Comparison of ENCODE assay signal across 31 cellular contexts in genomic region chr3:14834807-14835466, GRCh38. TPM values are rescaled to one million over a fixed set of nuclear protein-coding genes. Genes with fewer than 3 reads are reported as not detected.
"Had no signal": no experiment of that assay in that cellular context is flagged by ENCODE, and none has a peak within 500 bp of the region (broad histone marks: within the 10 kb centered on the region; RNA-seq: fewer than 3 reads in every experiment).

No MANE protein-coding gene starts in this region.

- H3K27ac Mint-ChIP-seq: activated CD4-positive, alpha-beta T cell treated with anti-CD3 and anti-CD28 coated beads, Interleukin-2, amount 10 ng/mL, durations not matched to agents 24 days and 14 days; activated CD8-positive, alpha-beta T cell treated with anti-CD3 and anti-CD28 coated beads for 36 hours; activated naive CD4-positive, alpha-beta T cell treated with anti-CD3 and anti-CD28 coated beads for 36 hours; activated naive CD4-positive, alpha-beta T cell treated with anti-CD3 and anti-CD28 coated beads, Interleukin-2, amount 50 U/mL, for 72 hours had no signal

- H3K36me3 Mint-ChIP-seq: activated naive CD4-positive, alpha-beta T cell treated with anti-CD3 and anti-CD28 coated beads, Interleukin-2, amount 50 U/mL, for 72 hours had no signal

- H3K4me3 Mint-ChIP-seq: activated CD4-positive, alpha-beta T cell treated with anti-CD3 and anti-CD28 coated beads, Interleukin-2, amount 10 ng/mL, durations not matched to agents 24 days and 14 days; activated CD8-positive, alpha-beta T cell treated with anti-CD3 and anti-CD28 coated beads for 36 hours; activated naive CD4-positive, alpha-beta T cell treated with anti-CD3 and anti-CD28 coated beads for 36 hours; activated T-cell treated with anti-CD3 and anti-CD28 coated beads, Interleukin-2, amount 50 U/mL, for 72 hours; activated T-helper 17 cell treated with anti-CD3 and anti-CD28 coated beads, Interleukin-2, amount 50 U/mL, for 72 hours had no signal

- H3K4me1 ChIP-seq: body of pancreas, SJCRH30 had no signal

- ATAC-seq: activated CD8-positive, alpha-beta T cell treated with anti-CD3 and anti-CD28 coated beads for 36 hours; activated naive CD4-positive, alpha-beta T cell treated with anti-CD3 and anti-CD28 coated beads, Interleukin-2, amount 50 U/mL, for 72 hours; activated T-cell treated with anti-CD3 and anti-CD28 coated beads, Interleukin-2, amount 50 U/mL, for 72 hours; activated T-helper 17 cell treated with anti-CD3 and anti-CD28 coated beads, Interleukin-2, amount 50 U/mL, for 72 hours; body of pancreas; Panc1 had no signal

- H3K27me3 ChIP-seq: adrenal gland, body of pancreas, breast epithelium had no signal

- H3K27me3 Mint-ChIP-seq: activated CD8-positive, alpha-beta T cell treated with anti-CD3 and anti-CD28 coated beads for 36 hours had no signal

- H3K4me1 Mint-ChIP-seq: activated CD4-positive, alpha-beta T cell treated with anti-CD3 and anti-CD28 coated beads, Interleukin-2, amount 10 ng/mL, durations not matched to agents 24 days and 14 days; activated T-helper 17 cell treated with anti-CD3 and anti-CD28 coated beads, Interleukin-2, amount 50 U/mL, for 72 hours had no signal

- H3K9me3 Mint-ChIP-seq: activated CD4-positive, alpha-beta T cell treated with anti-CD3 and anti-CD28 coated beads, Interleukin-2, amount 10 ng/mL, durations not matched to agents 24 days and 14 days; activated CD8-positive, alpha-beta T cell treated with anti-CD3 and anti-CD28 coated beads for 36 hours; activated naive CD4-positive, alpha-beta T cell treated with anti-CD3 and anti-CD28 coated beads for 36 hours; activated naive CD4-positive, alpha-beta T cell treated with anti-CD3 and anti-CD28 coated beads, Interleukin-2, amount 50 U/mL, for 72 hours; activated T-cell treated with anti-CD3 and anti-CD28 coated beads, Interleukin-2, amount 50 U/mL, for 72 hours; activated T-helper 17 cell treated with anti-CD3 and anti-CD28 coated beads, Interleukin-2, amount 50 U/mL, for 72 hours had no signal

- DNase-seq: activated CD4-positive, alpha-beta T cell treated with anti-CD3 and anti-CD28 coated beads, Interleukin-2, amount 10 ng/mL, durations not matched to agents 24 days and 14 days; activated CD4-positive, alpha-beta T cell treated with anti-CD3 and anti-CD28 coated beads, Interleukin-2, amount 50 U/mL, for 4 hours; activated CD8-positive, alpha-beta T cell treated with anti-CD3 and anti-CD28 coated beads for 36 hours; activated gamma-delta T cell treated with Interleukin-2 at 50 U/mL for 16 hours; activated naive CD4-positive, alpha-beta T cell treated with anti-CD3 and anti-CD28 coated beads for 36 hours; activated T-cell treated with anti-CD3 and anti-CD28 coated beads, Interleukin-2, amount 50 U/mL, for 1 hour; activated T-cell treated with anti-CD3 and anti-CD28 coated beads, Interleukin-2, amount 50 U/mL, for 72 hours; adrenal gland; body of pancreas; Karpas-422; KBM-7; NCI-H1105; NCI-H1417 treated with DMSO at 0.1 percent for 48 hours; NCI-H187 treated with DMSO at 0.1 percent for 48 hours; NCI-H2081; NCI-H226; NCI-H446 treated with DMSO at 0.1 percent for 48 hours; NCI-H524; NCI-H69; NCI-H82; SHP77; SJCRH30; T1000 had no signal

- H3K4me3 ChIP-seq: adrenal gland, body of pancreas, breast epithelium, SJCRH30, SK-N-MC had no signal

- H3K27ac ChIP-seq: body of pancreas, SJCRH30, SK-N-MC had no signal

- H3K36me3 ChIP-seq: adrenal gland, breast epithelium, SJCRH30 had no signal

- H3K9me3 ChIP-seq: adrenal gland, body of pancreas, breast epithelium, SJCRH30 had no signal

RNA-seq across cellular contexts. Expression of gene FGD5, which starts 16.2 kb away (rescaled TPM):
- total RNA-seq: activated CD8-positive, alpha-beta memory T cell treated with anti-CD3 and anti-CD28 coated beads for 36 hours; activated CD8-positive, alpha-beta T cell treated with anti-CD3 and anti-CD28 coated beads for 36 hours; activated naive CD4-positive, alpha-beta T cell treated with anti-CD3 and anti-CD28 coated beads for 36 hours; activated naive CD4-positive, alpha-beta T cell treated with anti-CD3 and anti-CD28 coated beads, Interleukin-2, amount 50 U/mL, for 72 hours; activated T-cell treated with anti-CD3 and anti-CD28 coated beads, Interleukin-2, amount 50 U/mL, for 72 hours; MCF 10A; SJCRH30; T-helper 1 cell treated with Interleukin-12 subunit alpha and Interleukin-12 subunit beta and Interleukin-4 antibody, amounts not matched to agents 30 ng/mL and 1 ng/mL, for 36 hours had no signal
